14 cellular contexts compared by ENCODE assay signal in genomic region chr5:138936225-138936967, GRCh38.
DNase-seq lines count a peak whose midpoint lies in the region; ATAC-seq and TF ChIP-seq lines count a peak whose summit lies in the region.
"Had no signal": no experiment of that assay in that cellular context is flagged by ENCODE, and none has a peak within 500 bp of the region (broad histone marks: within the 10 kb centered on the region; RNA-seq: fewer than 3 reads in every experiment).

No MANE protein-coding gene starts in this region.

- no peaks in the 10 kb centered on the region for H3K36me3 Mint-ChIP-seq in activated CD4-positive, alpha-beta T cell treated with anti-CD3 and anti-CD28 coated beads for 36 hours (ENCODE audit: low read depth)
- H3K36me3 Mint-ChIP-seq: activated naive CD8-positive, alpha-beta T cell had no signal

- no peak for TF ChIP-seq CTCF in gastrocnemius medialis (IDR thresholded peaks at IDR 0.05 in 4 of 5, conservative IDR thresholded peaks at IDR 0.05 in 1 of 5)

- H3K4me3 ChIP-seq in gastrocnemius medialis: no peak overlapping the region

- no peaks in the 10 kb centered on the region for H3K9me3 Mint-ChIP-seq in activated CD4-positive, alpha-beta T cell treated with anti-CD3 and anti-CD28 coated beads for 36 hours (ENCODE audit: low read depth)

- no peaks in the 10 kb centered on the region for H3K9me3 ChIP-seq in gastrocnemius medialis

- H3K4me3 Mint-ChIP-seq in activated CD4-positive, alpha-beta T cell treated with anti-CD3 and anti-CD28 coated beads for 36 hours: no peak overlapping the region
- H3K4me3 Mint-ChIP-seq: activated naive CD8-positive, alpha-beta T cell had no signal

- no peaks in the 10 kb centered on the region for H3K27me3 Mint-ChIP-seq in activated CD4-positive, alpha-beta T cell treated with anti-CD3 and anti-CD28 coated beads for 36 hours
- H3K27me3 Mint-ChIP-seq: activated naive CD8-positive, alpha-beta T cell had no signal

- in situ Hi-C loops in gastrocnemius medialis (cut with MboI; ENCODE audit: low sequenced_read_pairs in 4 of 4): no loop called here

- H3K4me1 ChIP-seq in gastrocnemius medialis: peaks cover 0 to 10% of the 10 kb centered on the region in 2 donors

- peaks cover 4% of the 10 kb centered on the region for H3K4me1 Mint-ChIP-seq in activated CD4-positive, alpha-beta T cell treated with anti-CD3 and anti-CD28 coated beads for 36 hours

- intact Hi-C loops in gastrocnemius medialis (cut with DNase I; ENCODE audit: low total_unique reads): no loop called here
- intact Hi-C loops in activated CD4-positive, alpha-beta T cell treated with anti-CD3 and anti-CD28 coated beads for 36 hours (cut with DNase I, micrococcal nuclease): no loop called here

- H3K36me3 ChIP-seq in gastrocnemius medialis: peaks cover 0 to 44% of the 10 kb centered on the region in 2 donors

- CTCF ChIA-PET in activated CD4-positive, alpha-beta T cell treated with anti-CD3 and anti-CD28 coated beads for 36 hours (lab: Charles Lee): no interaction called here

- DNase-seq in H4 (ENCODE audit: low spot score) (peak; percentile 2), dermis blood vessel endothelial cell (peak; percentile 69), left lobe of liver (ENCODE audit: low spot score) (peak; percentile 42), gastrocnemius medialis (no peak), HK-2 (ENCODE audit: unreplicated experiment) (no peak)
- DNase-seq in activated CD4-positive, alpha-beta T cell treated with anti-CD3 and anti-CD28 coated beads for 36 hours: no peak
- DNase-seq: activated T-cell treated with anti-CD3 and anti-CD28 coated beads for 4 hours; AML-193; central memory CD4-positive, alpha-beta T cell; T-helper 1 cell had no signal

- POLR2A ChIA-PET in activated CD4-positive, alpha-beta T cell treated with anti-CD3 and anti-CD28 coated beads for 36 hours (lab: Charles Lee): no interaction called here

- no peak for TF ChIP-seq POLR2A in gastrocnemius medialis (IDR thresholded peaks at IDR 0.05)

- no peaks in the 10 kb centered on the region for H3K27me3 ChIP-seq in gastrocnemius medialis

- H3K27ac Mint-ChIP-seq in activated CD4-positive, alpha-beta T cell treated with anti-CD3 and anti-CD28 coated beads for 36 hours: no peak overlapping the region
- H3K27ac Mint-ChIP-seq: activated naive CD8-positive, alpha-beta T cell had no signal

- peak overlapping the region; percentile 52 to 74 (median 66) for H3K27ac ChIP-seq in gastrocnemius medialis

- peak; percentile 44 for ATAC-seq in left lobe of liver
- peak; percentile 53 to 65 for ATAC-seq in gastrocnemius medialis
- no peak for ATAC-seq in GM21360 (IDR thresholded peaks at IDR 0.05; ENCODE audit: unreplicated experiment)
- no peak for ATAC-seq in activated CD4-positive, alpha-beta T cell treated with anti-CD3 and anti-CD28 coated beads for 36 hours
- no peak for ATAC-seq in HG03175 (IDR thresholded peaks at IDR 0.05; ENCODE audit: unreplicated experiment)
- ATAC-seq: activated CD4-positive, CD25-positive, alpha-beta regulatory T cell treated with anti-CD3 and anti-CD28 coated beads, Interleukin-2, amount 50 U/mL, for 24 hours had no signal

Comparison
In these comparisons a context has a peak if more than half of its experiments do, and no peak if none do; other contexts are left out.
1. DNase-seq: peak in H4 (single experiment), dermis blood vessel endothelial cell (single experiment) and left lobe of liver (single experiment); none in gastrocnemius medialis (0 of 2), activated CD4-positive, alpha-beta T cell treated with anti-CD3 and anti-CD28 coated beads for 36 hours (single experiment) and HK-2 (single experiment).
2. ATAC-seq: peak in left lobe of liver (single experiment) and gastrocnemius medialis (2 of 2); none in GM21360 (single experiment), activated CD4-positive, alpha-beta T cell treated with anti-CD3 and anti-CD28 coated beads for 36 hours (single experiment) and HG03175 (single experiment).